In the genomic region with DNA sequence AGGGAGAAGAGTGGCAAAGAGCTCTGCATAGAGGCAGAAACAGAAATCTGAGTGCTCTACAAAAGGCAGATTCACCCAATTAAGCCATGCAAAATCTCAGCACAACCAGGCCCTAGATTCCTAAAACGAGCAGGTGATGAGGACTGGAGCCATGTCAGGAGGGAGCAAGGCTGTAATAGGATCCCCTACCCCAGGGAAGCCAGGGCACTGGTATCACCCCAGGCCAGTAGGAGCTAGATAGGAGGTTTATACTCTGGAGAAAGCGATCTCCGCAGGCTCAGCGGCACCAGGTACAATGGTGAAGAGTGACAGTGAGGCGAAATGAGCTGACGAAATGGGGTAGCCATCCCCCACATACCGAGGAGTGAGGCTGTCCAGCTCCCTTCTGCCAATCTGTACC, we compare ENCODE assay signal across 20 cellular contexts.
"Had no signal": no experiment of that assay in that cellular context is flagged by ENCODE, and none has a peak within 500 bp of the region (broad histone marks: within the 10 kb centered on the region; RNA-seq: fewer than 3 reads in every experiment).

No MANE protein-coding gene starts in this region.

- H3K27ac ChIP-seq: hepatocyte, left ventricle myocardium inferior, sigmoid colon, spleen, thoracic aorta, WERI-Rb-1 had no signal

- H3K27me3 ChIP-seq: hepatocyte, sigmoid colon, spleen had no signal

- H3K27me3 Mint-ChIP-seq: activated CD4-positive, alpha-beta memory T cell treated with anti-CD3 and anti-CD28 coated beads, Interleukin-2, amount 10 ng/mL, durations not matched to agents 7 days and 5 days; activated CD8-positive, alpha-beta memory T cell treated with anti-CD3 and anti-CD28 coated beads, Interleukin-2, amount 10 ng/mL, durations not matched to agents 7 days and 5 days; activated naive CD8-positive, alpha-beta T cell treated with anti-CD3 and anti-CD28 coated beads for 36 hours; effector memory CD8-positive, alpha-beta T cell; stimulated activated memory B cell treated with anti-CD40 and anti-IgM and Interleukin-4, amounts not matched to agents 10 μg/mL and 1 μg/mL and 100 μg/mL, for 72 hours had no signal

- H3K9me3 Mint-ChIP-seq: effector memory CD8-positive, alpha-beta T cell; stimulated activated memory B cell treated with anti-CD40 and anti-IgM and Interleukin-4, amounts not matched to agents 10 μg/mL and 1 μg/mL and 100 μg/mL, for 72 hours had no signal

- H3K36me3 ChIP-seq: left ventricle myocardium inferior, sigmoid colon, thoracic aorta, WERI-Rb-1 had no signal

- H3K27ac Mint-ChIP-seq: activated CD4-positive, alpha-beta memory T cell treated with anti-CD3 and anti-CD28 coated beads, Interleukin-2, amount 10 ng/mL, durations not matched to agents 7 days and 5 days; activated CD8-positive, alpha-beta memory T cell treated with anti-CD3 and anti-CD28 coated beads, Interleukin-2, amount 10 ng/mL, durations not matched to agents 7 days and 5 days; activated naive CD8-positive, alpha-beta T cell treated with anti-CD3 and anti-CD28 coated beads for 36 hours; effector memory CD8-positive, alpha-beta T cell; immature natural killer cell; stimulated activated memory B cell treated with anti-CD40 and anti-IgM and Interleukin-4, amounts not matched to agents 10 μg/mL and 1 μg/mL and 100 μg/mL, for 72 hours had no signal

- H3K4me1 Mint-ChIP-seq: neural crest cell had no signal

- H3K4me3 ChIP-seq: hepatocyte, left ventricle myocardium inferior, sigmoid colon, spleen, thoracic aorta had no signal

- H3K9me3 ChIP-seq: sigmoid colon, thoracic aorta had no signal

- H3K4me3 Mint-ChIP-seq: activated CD4-positive, alpha-beta memory T cell treated with anti-CD3 and anti-CD28 coated beads, Interleukin-2, amount 10 ng/mL, durations not matched to agents 7 days and 5 days; activated CD8-positive, alpha-beta memory T cell treated with anti-CD3 and anti-CD28 coated beads, Interleukin-2, amount 10 ng/mL, durations not matched to agents 7 days and 5 days; activated naive CD8-positive, alpha-beta T cell treated with anti-CD3 and anti-CD28 coated beads for 36 hours; effector memory CD8-positive, alpha-beta T cell; immature natural killer cell; neural crest cell; stimulated activated memory B cell treated with anti-CD40 and anti-IgM and Interleukin-4, amounts not matched to agents 10 μg/mL and 1 μg/mL and 100 μg/mL, for 72 hours had no signal

- H2AFZ ChIP-seq: hepatocyte had no signal

- DNase-seq: activated CD4-positive, alpha-beta memory T cell treated with anti-CD3 and anti-CD28 coated beads, Interleukin-2, amount 10 ng/mL, durations not matched to agents 7 days and 5 days; activated CD8-positive, alpha-beta memory T cell treated with anti-CD3 and anti-CD28 coated beads, Interleukin-2, amount 10 ng/mL, durations not matched to agents 7 days and 5 days; activated naive CD4-positive, alpha-beta T cell; activated naive CD8-positive, alpha-beta T cell treated with anti-CD3 and anti-CD28 coated beads for 36 hours; amniotic stem cell; effector memory CD8-positive, alpha-beta T cell; immature natural killer cell; kidney glomerular epithelial cell; left ventricle myocardium inferior; mammary epithelial cell; sigmoid colon; spleen; stimulated activated CD4-positive, alpha-beta T cell treated with anti-CD3 and anti-CD28 coated beads, Interleukin-4, amount 100 ng/mL, for 4 hours; SW 1271; T-helper 2 cell; WERI-Rb-1 had no signal

- H3K4me2 ChIP-seq: hepatocyte had no signal

- H3K4me1 ChIP-seq: sigmoid colon, spleen had no signal

- H3K79me2 ChIP-seq: hepatocyte had no signal
